ENCODE assay signal across 1 cellular context in the genomic region with DNA sequence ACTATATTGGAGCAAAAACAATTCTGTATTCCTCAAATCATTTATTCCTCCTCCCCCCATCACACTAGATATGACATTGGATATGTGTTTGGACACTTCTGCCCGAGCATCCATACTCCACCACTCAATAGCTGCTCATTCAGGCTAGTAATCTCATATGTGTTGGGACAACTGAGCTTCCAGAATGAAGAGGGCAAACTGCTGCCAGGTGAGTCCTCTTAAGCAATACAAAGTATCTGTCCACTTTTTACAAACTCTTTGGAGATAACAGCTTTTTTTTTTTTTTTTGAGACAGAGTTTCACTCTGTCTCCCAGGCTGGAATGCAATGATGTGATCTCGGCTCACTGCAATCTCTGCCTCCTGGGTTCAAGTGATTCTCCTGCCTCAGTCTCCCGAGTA.
TF ChIP-seq lines count a peak whose summit lies in the region.

No MANE protein-coding gene starts in this region.

TF ChIP-seq in IMR-90, 13 proteins besides CTCF, POLR2A, EP300 and RAD21:
- TF ChIP-seq MAZ (IDR thresholded peaks at IDR 0.05; ENCODE audit: borderline replicate concordance, low read depth, low read length) (no peak), MAFK (IDR thresholded peaks at IDR 0.05; ENCODE audit: low read depth, low read length) (no peak), CHD1 (IDR thresholded peaks at IDR 0.05; ENCODE audit: low read depth, low read length) (no peak), RFX5 (IDR thresholded peaks at IDR 0.05; ENCODE audit: low read depth, low read length) (no peak), MXI1 (IDR thresholded peaks at IDR 0.05; ENCODE audit: borderline replicate concordance, low read depth, low read length) (no peak), SMC3 (IDR thresholded peaks at IDR 0.05; ENCODE audit: low read depth, low read length) (no peak), NFE2L2 (IDR thresholded peaks at IDR 0.05; ENCODE audit: low read depth, low read length) (no peak)
- TF ChIP-seq, protein P1, sequence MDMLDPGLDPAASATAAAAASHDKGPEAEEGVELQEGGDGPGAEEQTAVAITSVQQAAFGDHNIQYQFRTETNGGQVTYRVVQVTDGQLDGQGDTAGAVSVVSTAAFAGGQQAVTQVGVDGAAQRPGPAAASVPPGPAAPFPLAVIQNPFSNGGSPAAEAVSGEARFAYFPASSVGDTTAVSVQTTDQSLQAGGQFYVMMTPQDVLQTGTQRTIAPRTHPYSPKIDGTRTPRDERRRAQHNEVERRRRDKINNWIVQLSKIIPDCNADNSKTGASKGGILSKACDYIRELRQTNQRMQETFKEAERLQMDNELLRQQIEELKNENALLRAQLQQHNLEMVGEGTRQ (IDR thresholded peaks at IDR 0.05; ENCODE audit: low read depth, low read length), result no peak
TF ChIP-seq in IMR-90: peak in this region for 0.
